ENCODE assay signal across 13 cellular contexts in genomic region chr6:154356690-154357089, GRCh38. TPM values are rescaled to one million over a fixed set of nuclear protein-coding genes. Genes with fewer than 3 reads are reported as not detected.
DNase-seq lines count a peak whose midpoint lies in the region; ATAC-seq and TF ChIP-seq lines count a peak whose summit lies in the region.
"Had no signal": no experiment of that assay in that cellular context is flagged by ENCODE, and none has a peak within 500 bp of the region (broad histone marks: within the 10 kb centered on the region; RNA-seq: fewer than 3 reads in every experiment).

Gene IPCEF1 (minus strand): TSS chr6:154356803. CDS start chr6:154265947, 90,856 bp downstream.

- H3K4me1 ChIP-seq in liver (ENCODE audit: control insufficient read depth in 4 of 4, insufficient read depth in 4 of 4, low read length in 3 of 4) = no peaks in the 10 kb centered on the region
- H3K4me1 ChIP-seq in suprapubic skin = no peaks in the 10 kb centered on the region
- H3K4me1 ChIP-seq: esophagus muscularis mucosa, SJCRH30 had no signal

- no peaks in the 10 kb centered on the region for H3K36me3 ChIP-seq in liver (ENCODE audit: control insufficient read depth in 4 of 4, insufficient read depth in 3 of 4, low read depth in 1 of 4, low read length in 3 of 4)
- no peaks in the 10 kb centered on the region for H3K36me3 ChIP-seq in suprapubic skin
- H3K36me3 ChIP-seq: esophagus muscularis mucosa, SJCRH30 had no signal

- H3K36me3 Mint-ChIP-seq in CD4-positive, alpha-beta T cell (ENCODE audit: low read depth) = no peaks in the 10 kb centered on the region
- H3K36me3 Mint-ChIP-seq: activated naive CD4-positive, alpha-beta T cell treated with anti-CD3 and anti-CD28 coated beads, Interleukin-2, amount 10 ng/mL, durations not matched to agents 7 days and 5 days; mesothelial cell of epicardium had no signal

- no peaks in the 10 kb centered on the region for H3K27me3 ChIP-seq in CD4-positive, alpha-beta T cell (ENCODE audit: control insufficient read depth, insufficient read depth, low read length)
- H3K27me3 ChIP-seq in liver (ENCODE audit: control insufficient read depth in 4 of 4, insufficient read depth in 4 of 4, low read length in 3 of 4) (no peaks in the 10 kb centered on the region), suprapubic skin (no peaks in the 10 kb centered on the region)
- H3K27me3 ChIP-seq: esophagus muscularis mucosa, SJCRH30 had no signal

- H3K4me3 Mint-ChIP-seq in CD4-positive, alpha-beta T cell = no peak within 1 kb of the TSS
- H3K4me3 Mint-ChIP-seq: activated naive CD4-positive, alpha-beta T cell treated with anti-CD3 and anti-CD28 coated beads, Interleukin-2, amount 10 ng/mL, durations not matched to agents 7 days and 5 days; mesothelial cell of epicardium had no signal

- TF ChIP-seq EP300 in suprapubic skin (IDR thresholded peaks at IDR 0.05) = no peak

- POLR2A ChIA-PET in CD4-positive, alpha-beta T cell (lab: Charles Lee) = no interaction called here

- CTCF ChIA-PET in CD4-positive, alpha-beta T cell (lab: Charles Lee) = interaction anchor here (0.6 kb wide), 1 partner anchor 195 kb away, joined by 3 read pairs; no protein-coding TSS in a partner anchor

- WGBS in liver = 73% methylated on average over 3 of the region's 3 CpGs
- 85% methylated on average over 3 of the region's 3 CpGs for WGBS in suprapubic skin

- no peak within 1 kb of the TSS for H3K27ac Mint-ChIP-seq in CD4-positive, alpha-beta T cell
- H3K27ac Mint-ChIP-seq: activated naive CD4-positive, alpha-beta T cell treated with anti-CD3 and anti-CD28 coated beads, Interleukin-2, amount 10 ng/mL, durations not matched to agents 7 days and 5 days; mesothelial cell of epicardium had no signal

- H3K4me1 Mint-ChIP-seq in CD4-positive, alpha-beta T cell (ENCODE audit: low read depth) = peaks cover 15% of the 10 kb centered on the region

- H3K9me3 Mint-ChIP-seq in CD4-positive, alpha-beta T cell = no peaks in the 10 kb centered on the region
- H3K9me3 Mint-ChIP-seq: activated naive CD4-positive, alpha-beta T cell treated with anti-CD3 and anti-CD28 coated beads, Interleukin-2, amount 10 ng/mL, durations not matched to agents 7 days and 5 days; mesothelial cell of epicardium had no signal

- H3K9me3 ChIP-seq in CD4-positive, alpha-beta T cell (ENCODE audit: control insufficient read depth, low read length) = no peaks in the 10 kb centered on the region
- no peaks in the 10 kb centered on the region for H3K9me3 ChIP-seq in liver (ENCODE audit: control insufficient read depth in 4 of 4, low read length in 3 of 4)
- H3K9me3 ChIP-seq in suprapubic skin = no peaks in the 10 kb centered on the region
- H3K9me3 ChIP-seq: esophagus muscularis mucosa, SJCRH30 had no signal

- TF ChIP-seq CTCF in CD4-positive, alpha-beta T cell (IDR thresholded peaks at IDR 0.05) = no peak
- no peak for TF ChIP-seq CTCF in liver (IDR thresholded peaks at IDR 0.05; ENCODE audit: low read depth, low read length, missing input control)
- no peak for TF ChIP-seq CTCF in suprapubic skin (IDR thresholded peaks at IDR 0.05)

- TF ChIP-seq RAD21 in liver (IDR thresholded peaks at IDR 0.05) = no peak

- H3K4me3 ChIP-seq in liver (ENCODE audit: low read depth in 1 of 3, low read length in 3 of 3) (no peak within 1 kb of the TSS), suprapubic skin (no peak within 1 kb of the TSS)
- H3K4me3 ChIP-seq: esophagus muscularis mucosa, SJCRH30 had no signal

- DNase-seq in CD4-positive, alpha-beta T cell = no peak
- peak; percentile 98 for DNase-seq in SKM-1 (lab: John Stamatoyannopoulos, UW; ENCODE audit: unreplicated experiment)
- no peak for DNase-seq in suprapubic skin (ENCODE audit: low spot score in 2 of 2)
- no peak for DNase-seq in activated gamma-delta T cell (lab: John Stamatoyannopoulos, UW)
- DNase-seq in NCI-H2107 (lab: John Stamatoyannopoulos, UW) = no peak
- DNase-seq in mesenteric fat pad (ENCODE audit: low spot score) = no peak
- DNase-seq: activated naive CD4-positive, alpha-beta T cell treated with anti-CD3 and anti-CD28 coated beads, Interleukin-2, amount 10 ng/mL, durations not matched to agents 7 days and 5 days; SJCRH30 had no signal

- no peak for TF ChIP-seq POLR2A in suprapubic skin (IDR thresholded peaks at IDR 0.05)

- H3K9ac ChIP-seq in liver (ENCODE audit: low read depth in 1 of 2, low read length in 2 of 2) = no peak within 1 kb of the TSS
- H3K9ac ChIP-seq: KMS-11 had no signal

- H3K27me3 Mint-ChIP-seq in CD4-positive, alpha-beta T cell = no peaks in the 10 kb centered on the region

- no peak for ATAC-seq in CD4-positive, alpha-beta T cell (ENCODE audit: poor library complexity)
- peak; percentile 22 for ATAC-seq in GM21619 (IDR thresholded peaks at IDR 0.05; ENCODE audit: unreplicated experiment)

- intact Hi-C loops in CD4-positive, alpha-beta T cell (cut with DNase I, micrococcal nuclease) = no loop called here

- no peak within 1 kb of the TSS for H3K27ac ChIP-seq in CD4-positive, alpha-beta T cell (ENCODE audit: low read depth, low read length)
- H3K27ac ChIP-seq in liver (ENCODE audit: low read depth in 1 of 2, low read length in 2 of 2) (peak within 1 kb of the TSS in 1 of 2 donors; percentile 54), suprapubic skin (no peak within 1 kb of the TSS)
- H3K27ac ChIP-seq: esophagus muscularis mucosa, KMS-11, SJCRH30 had no signal

TF ChIP-seq in liver, 16 proteins besides CTCF, POLR2A, EP300 and RAD21:
- TF ChIP-seq HNF4G (IDR thresholded peaks at IDR 0.05) = no peak
- TF ChIP-seq MAX (IDR thresholded peaks at IDR 0.05) = peak; percentile 19

RNA-seq across cellular contexts. Expression of gene IPCEF1, which starts in this region (rescaled TPM):
- 10 to 100 TPM; 92.4 to 96.8 TPM for total RNA-seq in CD4-positive, alpha-beta T cell
- total RNA-seq in liver (1 to 10 TPM; 2.0 to 2.8 TPM), suprapubic skin (1 to 10 TPM in 3 of 4 donors, under 1 TPM in 1; 0.42 to 9.0 (median 3.1) TPM), mesenteric fat pad (1.5 TPM)
- polyA plus RNA-seq in liver = under 1 TPM; 0.46 to 0.63 TPM

Comparison
In these comparisons a context has a peak if more than half of its experiments do, and no peak if none do; other contexts are left out.
1. RNA of gene IPCEF1 (total RNA-seq): 92.4 to 96.8 TPM in CD4-positive, alpha-beta T cell; 0.42 to 9.0 TPM in suprapubic skin, 2.0 to 2.8 TPM in liver and 1.5 TPM in mesenteric fat pad (single experiment); every median in the first group is over 4 times any median in the second.